ENCODE assay signal across 20 cellular contexts in genomic region chr1:5670590-5671350, GRCh38.
"Had no signal": no experiment of that assay in that cellular context is flagged by ENCODE, and none has a peak within 500 bp of the region (broad histone marks: within the 10 kb centered on the region; RNA-seq: fewer than 3 reads in every experiment).

No MANE protein-coding gene starts in this region.

- H3K27ac ChIP-seq: colonic mucosa, dorsolateral prefrontal cortex, epithelial cell of prostate, esophagus squamous epithelium, gastrocnemius medialis, heart right ventricle, left lung, lower lobe of right lung had no signal

- H3K27me3 ChIP-seq: colonic mucosa, dorsolateral prefrontal cortex, gastrocnemius medialis had no signal

- H3K4me1 ChIP-seq: colonic mucosa, esophagus squamous epithelium, gastrocnemius medialis, heart right ventricle, left lung, lower lobe of right lung had no signal

- H3K9me3 ChIP-seq: colonic mucosa, esophagus squamous epithelium, left lung, lower lobe of right lung had no signal

- H3K4me3 ChIP-seq: colonic mucosa, dorsolateral prefrontal cortex, esophagus squamous epithelium, gastrocnemius medialis, heart right ventricle, left lung, lower lobe of right lung had no signal

- DNase-seq: colonic mucosa; dermis blood vessel endothelial cell; effector CD4-positive, alpha-beta T cell; effector memory CD4-positive, alpha-beta T cell; erythroblast; esophagus squamous epithelium; foreskin fibroblast; foreskin melanocyte; gastrocnemius medialis; glutamatergic neuron; heart right ventricle; hippocampal formation; left cardiac atrium; left ventricle myocardium superior; lower lobe of right lung; mesenchymal stem cell; midbrain had no signal

- H3K36me3 ChIP-seq: colonic mucosa, esophagus squamous epithelium, gastrocnemius medialis, heart right ventricle, left lung, lower lobe of right lung had no signal
